8 cellular contexts compared by ENCODE assay signal in the genomic region with DNA sequence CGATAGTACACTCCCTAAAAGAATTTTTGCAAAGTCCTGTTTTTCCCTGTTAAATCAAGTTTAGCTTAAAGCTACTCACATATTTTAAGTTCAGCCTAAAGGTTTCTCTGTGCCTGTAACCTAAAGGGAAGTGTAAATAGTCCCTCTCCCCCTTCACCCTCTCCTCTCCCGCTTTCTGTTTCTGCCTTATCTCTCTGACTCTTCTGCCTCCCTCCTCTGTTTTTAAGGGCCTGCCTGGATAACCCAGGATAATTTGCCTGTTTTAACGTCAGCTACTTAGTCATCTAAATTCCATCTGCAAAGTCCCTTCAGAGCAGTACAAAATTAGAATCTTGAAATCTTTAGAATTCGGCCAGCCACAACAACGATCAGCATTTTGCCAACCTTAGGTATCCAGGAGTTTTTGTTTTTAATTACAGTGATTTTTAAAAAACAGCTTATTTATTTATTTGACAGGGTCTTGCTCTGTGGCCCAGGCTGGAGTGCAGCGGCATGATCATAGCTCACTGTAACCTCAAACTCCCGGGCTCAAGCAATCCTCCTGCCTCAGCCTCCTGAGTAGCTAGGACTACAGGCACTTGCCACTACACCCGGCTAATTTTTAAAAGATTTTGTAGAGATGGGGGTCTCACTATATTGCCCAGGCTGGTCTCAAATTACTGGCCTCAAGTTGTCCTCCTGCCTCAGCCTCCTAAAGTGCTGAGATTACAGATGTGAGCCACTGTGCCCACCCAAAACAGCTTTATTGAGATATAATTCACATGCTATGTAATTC.
DNase-seq lines count a peak whose midpoint lies in the region; ATAC-seq lines count a peak whose summit lies in the region.

No MANE protein-coding gene starts in this region.

- no peak for DNase-seq in activated T-cell treated with anti-CD3 and anti-CD28 coated beads, Interleukin-2, amount 50 U/mL, for 4 hours
- DNase-seq in activated T-cell treated with anti-CD3 and anti-CD28 coated beads for 4 hours (no peak), SJCRH30 (no peak), epithelial cell of prostate (ENCODE audit: low read depth, low spot score) (no peak), DMS79 treated with DMSO at 0.1 percent for 48 hours (lab: John Stamatoyannopoulos, UW) (no peak), GF-D8 (lab: John Stamatoyannopoulos, UW) (no peak)
- no peak for DNase-seq in naive thymus-derived CD4-positive, alpha-beta T cell

- H3K9me3 ChIP-seq in SJCRH30 (replicated peaks), result peaks cover 5% of the 10 kb centered on the region; the same call in 1 of the 2 replicates
- H3K9me3 ChIP-seq in naive thymus-derived CD4-positive, alpha-beta T cell (ENCODE audit: control insufficient read depth in 2 of 3, low read length in 3 of 3), result no peaks in the 10 kb centered on the region

- H3K27ac ChIP-seq in SJCRH30 (peak overlapping the region; percentile 52), epithelial cell of prostate (peak overlapping the region; percentile 39)
- peak overlapping the region; percentile 59 for H3K27ac ChIP-seq in naive thymus-derived CD4-positive, alpha-beta T cell (ENCODE audit: low read depth, low read length)

- no peaks in the 10 kb centered on the region for H3K36me3 ChIP-seq in SJCRH30
- no peaks in the 10 kb centered on the region for H3K36me3 ChIP-seq in naive thymus-derived CD4-positive, alpha-beta T cell (ENCODE audit: control insufficient read depth in 2 of 3, insufficient read depth in 3 of 3, low read length in 3 of 3)

- peak; percentile 7 to 16 for ATAC-seq in activated T-cell treated with anti-CD3 and anti-CD28 coated beads, Interleukin-2, amount 50 U/mL, for 4 hours
- ATAC-seq in HG02970 (IDR thresholded peaks at IDR 0.05; ENCODE audit: low FRiP score, unreplicated experiment), result peak; percentile 12
- ATAC-seq in naive thymus-derived CD4-positive, alpha-beta T cell, result peak; percentile 4

- peak overlapping the region; percentile 51 for H3K4me3 Mint-ChIP-seq in activated T-cell treated with anti-CD3 and anti-CD28 coated beads, Interleukin-2, amount 50 U/mL, for 4 hours
- peak overlapping the region; percentile 67 to 82 (median 76) for H3K4me3 Mint-ChIP-seq in naive thymus-derived CD4-positive, alpha-beta T cell

- peak overlapping the region; percentile 87 to 95 (median 90) for H3K27ac Mint-ChIP-seq in naive thymus-derived CD4-positive, alpha-beta T cell

- H3K4me3 ChIP-seq in SJCRH30, result peak overlapping the region; percentile 52
- peak overlapping the region; percentile 14 for H3K4me3 ChIP-seq in naive thymus-derived CD4-positive, alpha-beta T cell (ENCODE audit: low read length)

- intact Hi-C loops in naive thymus-derived CD4-positive, alpha-beta T cell (cut with micrococcal nuclease), result loop anchor here (5.0 to 10.0 kb wide), 9 partner anchors 50 to 880 kb away; no protein-coding TSS in a partner anchor

- no peaks in the 10 kb centered on the region for H3K36me3 Mint-ChIP-seq in activated T-cell treated with anti-CD3 and anti-CD28 coated beads, Interleukin-2, amount 50 U/mL, for 4 hours (ENCODE audit: insufficient read depth)
- H3K36me3 Mint-ChIP-seq in naive thymus-derived CD4-positive, alpha-beta T cell, result no peaks in the 10 kb centered on the region

- H3K4me1 ChIP-seq in SJCRH30, result no peaks in the 10 kb centered on the region; the same call in 1 of the 2 replicates
- H3K4me1 ChIP-seq in naive thymus-derived CD4-positive, alpha-beta T cell (ENCODE audit: control insufficient read depth in 2 of 2, insufficient read depth in 2 of 2, low read length in 2 of 2), result peaks cover 9 to 14% of the 10 kb centered on the region in 2 donors

- H3K4me1 Mint-ChIP-seq in activated T-cell treated with anti-CD3 and anti-CD28 coated beads, Interleukin-2, amount 50 U/mL, for 4 hours (ENCODE audit: low read depth), result peaks cover 14% of the 10 kb centered on the region
- H3K4me1 Mint-ChIP-seq in naive thymus-derived CD4-positive, alpha-beta T cell, result peaks cover 9 to 19% (median 13%) of the 10 kb centered on the region in 7 donors

- no peaks in the 10 kb centered on the region for H3K27me3 Mint-ChIP-seq in activated T-cell treated with anti-CD3 and anti-CD28 coated beads, Interleukin-2, amount 50 U/mL, for 4 hours (ENCODE audit: low read depth)
- peaks cover 0 to 21% (median 0%) of the 10 kb centered on the region in 5 donors for H3K27me3 Mint-ChIP-seq in naive thymus-derived CD4-positive, alpha-beta T cell

- no peaks in the 10 kb centered on the region for H3K9me3 Mint-ChIP-seq in activated T-cell treated with anti-CD3 and anti-CD28 coated beads, Interleukin-2, amount 50 U/mL, for 4 hours
- H3K9me3 Mint-ChIP-seq in naive thymus-derived CD4-positive, alpha-beta T cell, result no peaks in the 10 kb centered on the region

- no peaks in the 10 kb centered on the region for H3K27me3 ChIP-seq in SJCRH30
- no peaks in the 10 kb centered on the region for H3K27me3 ChIP-seq in naive thymus-derived CD4-positive, alpha-beta T cell (ENCODE audit: control insufficient read depth in 2 of 2, insufficient read depth in 2 of 2, low read length in 2 of 2)

- POLR2A ChIA-PET in naive thymus-derived CD4-positive, alpha-beta T cell (lab: Charles Lee), result interaction anchor here (0.6 to 2.1 kb wide), 8 partner anchors 9 to 468 kb away, joined by 3 to 22 read pairs (median 4); partner anchors contain the start of genes B3GALNT2 and LYST

- CTCF ChIA-PET in naive thymus-derived CD4-positive, alpha-beta T cell (lab: Charles Lee), result interaction anchor here (0.6 to 3.3 kb wide), 31 partner anchors 9 to 468 kb away, joined by 3 to 41 read pairs (median 4); partner anchors contain the start of gene LYST
